7 cellular contexts compared by ENCODE assay signal in genomic region chr1:234610061-234610581, GRCh38. TPM values are rescaled to one million over a fixed set of nuclear protein-coding genes. Genes with fewer than 3 reads are reported as not detected.
A peak's percentile ranks its signal among the peaks of the same experiment; 100 is the strongest.
DNase-seq lines count a peak whose midpoint lies in the region; ATAC-seq, FAIRE-seq and TF ChIP-seq lines count a peak whose summit lies in the region.

Gene IRF2BP2, minus strand, starts transcription at chr1:234610178. Its CDS starts 684 bp downstream, at chr1:234609494.

- no peak for FAIRE-seq in H1 (lab: Jason Lieb, UNC)

- H2AFZ ChIP-seq in H1 (ENCODE audit: low read length): peak within 1 kb of the TSS; percentile 1; the same call in 1 of the 2 replicates
- no peak within 1 kb of the TSS for H2AFZ ChIP-seq in mesenchymal stem cell (ENCODE audit: low read depth, low read length)

- H2BK20ac ChIP-seq in H1 (ENCODE audit: low read length): no peak within 1 kb of the TSS

- peaks cover 3 to 28% (median 8%) of the 10 kb centered on the region in 4 experiments for H3K36me3 ChIP-seq in H1 (ENCODE audit: control insufficient read depth in 2 of 4, insufficient read depth in 4 of 4, low read length in 3 of 4)
- H3K36me3 ChIP-seq in mesenchymal stem cell (ENCODE audit: control insufficient read depth in 1 of 2, insufficient read depth in 2 of 2, low read depth in 1 of 2, low read length in 2 of 2): peaks cover 21 to 33% of the 10 kb centered on the region in 2 experiments

- POLR2A ChIA-PET in activated CD8-positive, alpha-beta memory T cell treated with anti-CD3 and anti-CD28 coated beads for 36 hours (lab: Charles Lee): interaction anchor here (0.6 to 5.6 kb wide), 11 partner anchors 9 to 405 kb away, joined by 3 to 65 read pairs (median 3); no protein-coding TSS in a partner anchor
- POLR2A ChIA-PET in H1 (lab: Charles Lee; ENCODE audit: partially characterized antibody): interaction anchor here (0.6 to 4.0 kb wide), 16 partner anchors 9 to 474 kb away, joined by 3 to 35 read pairs (median 4); no protein-coding TSS in a partner anchor

- TF ChIP-seq CTCF in H1 (IDR thresholded peaks at IDR 0.05; ENCODE audit: control extremely low read depth in 1 of 3, insufficient read depth in 1 of 3, low read depth in 1 of 3, low read length in 3 of 3): no peak

- peak within 1 kb of the TSS; percentile 90; the same call in 1 of the 2 replicates for H2BK12ac ChIP-seq in H1 (ENCODE audit: low read depth, low read length)
- H2BK12ac ChIP-seq in mesenchymal stem cell (ENCODE audit: low read length in 2 of 2): peak within 1 kb of the TSS; percentile 92 to 99

- CTCF ChIA-PET in activated CD8-positive, alpha-beta memory T cell treated with anti-CD3 and anti-CD28 coated beads for 36 hours (lab: Charles Lee): interaction anchor here (0.6 to 0.9 kb wide), 2 partner anchors 111 to 114 kb away, joined by 3 to 4 read pairs; no protein-coding TSS in a partner anchor
- CTCF ChIA-PET in H1 (lab: Charles Lee; ENCODE audit: partially characterized antibody): no interaction called here

- H3K56ac ChIP-seq in H1 (replicated peaks; ENCODE audit: insufficient read length, low read depth, low read length): peak within 1 kb of the TSS; percentile 82

- H3K27ac ChIP-seq in H1 (ENCODE audit: low read depth, low read length): peak within 1 kb of the TSS; percentile 89
- H3K27ac ChIP-seq in mesenchymal stem cell (ENCODE audit: low read length, poor library complexity, severe bottlenecking): peak within 1 kb of the TSS; percentile 100

- no peaks in the 10 kb centered on the region for H3K79me1 ChIP-seq in H1 (ENCODE audit: low read depth, low read length)
- H3K79me1 ChIP-seq in mesenchymal stem cell (replicated peaks; ENCODE audit: low read length, poor library complexity, severe bottlenecking): no peaks in the 10 kb centered on the region

- H2BK120ac ChIP-seq in H1 (replicated peaks; ENCODE audit: low read depth, low read length) (peak within 1 kb of the TSS; percentile 86), mesenchymal stem cell (ENCODE audit: low read depth, low read length) (peak within 1 kb of the TSS; percentile 99)

- H4K91ac ChIP-seq in H1 (replicated peaks; ENCODE audit: insufficient read length, low read length) (peak within 1 kb of the TSS; percentile 94), mesenchymal stem cell (ENCODE audit: low read length) (peak within 1 kb of the TSS; percentile 98)

- H3K4me1 ChIP-seq in H1 (replicated peaks in 1 of 4; ENCODE audit: control insufficient read depth in 3 of 4, insufficient read depth in 4 of 4, low read length in 3 of 4): peaks cover 14 to 33% (median 23%) of the 10 kb centered on the region in 4 experiments
- H3K4me1 ChIP-seq in mesenchymal stem cell (ENCODE audit: control insufficient read depth, insufficient read depth, low read depth, low read length): peaks cover 18% of the 10 kb centered on the region

- DNase-seq in NOMO-1 treated with DMSO at 0.1 percent for 48 hours (lab: John Stamatoyannopoulos, UW; ENCODE audit: unreplicated experiment): peak; percentile 75
- DNase-seq in H1 (ENCODE audit: low read depth in 1 of 2, low spot score in 2 of 2): peak in 1 of 2 experiments; percentile 75
- peak; percentile 84 for DNase-seq in mesenchymal stem cell
- peak; percentile 76 for DNase-seq in stimulated activated CD8-positive, alpha-beta memory T cell treated with anti-CD3 and anti-CD28 coated beads, Interleukin-12 subunit alpha, Interleukin-12 subunit beta, amount 100 ng/mL, for 4 hours (ENCODE audit: low read depth)

- WGBS in H1 (ENCODE audit: extremely low coverage in 1 of 2, insufficient coverage in 1 of 2, insufficient read length in 1 of 2, insufficient replicate concordance in 2 of 2, low coverage in 1 of 2, low lambda C conversion rate in 2 of 2, missing lambda C conversion rate in 1 of 2), 2 experiments: 2% methylated on average over 14 of the region's 60 CpGs; no CpG with 5 or more reads in 1 of the 2 experiments
- under 1% methylated on average over 57 of the region's 60 CpGs for WGBS in mesenchymal stem cell

- peaks cover 14% of the 10 kb centered on the region; the same call in 1 of the 2 replicates for H3K23me2 ChIP-seq in H1 (ENCODE audit: low read depth, low read length)

- ATAC-seq in GM18520 (IDR thresholded peaks at IDR 0.05; ENCODE audit: unreplicated experiment): peak; percentile 15
- peak; percentile 23 for ATAC-seq in HG03442 (IDR thresholded peaks at IDR 0.05; ENCODE audit: unreplicated experiment)

- peak within 1 kb of the TSS; percentile 94 for H4K5ac ChIP-seq in H1 (ENCODE audit: insufficient read length, low read depth, low read length)

- TF ChIP-seq EP300 in H1 (IDR thresholded peaks at IDR 0.05; ENCODE audit: borderline replicate concordance in 1 of 2, low read depth in 2 of 2, low read length in 2 of 2): no peak

- H2AK5ac ChIP-seq in H1 (ENCODE audit: low read depth, low read length): no peak within 1 kb of the TSS; the same call in 1 of the 2 replicates
- peak within 1 kb of the TSS; percentile 93 for H2AK5ac ChIP-seq in mesenchymal stem cell (ENCODE audit: low read length, severe bottlenecking)

- peak; percentile 47 to 51 for TF ChIP-seq POLR2A in H1 (IDR thresholded peaks at IDR 0.05; ENCODE audit: control extremely low read depth in 1 of 2, low read depth in 2 of 2, low read length in 2 of 2)

- H4K8ac ChIP-seq in H1 (ENCODE audit: extremely low read depth, insufficient read depth, low read length): peak within 1 kb of the TSS; percentile 76
- peak within 1 kb of the TSS; percentile 97 for H4K8ac ChIP-seq in mesenchymal stem cell (ENCODE audit: low read length)

- no peak within 1 kb of the TSS for H3K14ac ChIP-seq in H1 (ENCODE audit: insufficient read length)
- H3K14ac ChIP-seq in mesenchymal stem cell (ENCODE audit: low read length in 2 of 2): peak within 1 kb of the TSS; percentile 93 to 100

- H2BK5ac ChIP-seq in H1 (ENCODE audit: low read depth, low read length) (peak within 1 kb of the TSS; percentile 92), mesenchymal stem cell (ENCODE audit: low read depth, low read length, poor library complexity, severe bottlenecking) (peak within 1 kb of the TSS; percentile 99)

- H3K4me2 ChIP-seq in H1 (ENCODE audit: insufficient read depth in 1 of 2, low read depth in 2 of 2, low read length in 2 of 2) (peak within 1 kb of the TSS; percentile 92 to 94), mesenchymal stem cell (ENCODE audit: low read length, poor library complexity, severe bottlenecking) (peak within 1 kb of the TSS; percentile 95)

- H3K9ac ChIP-seq in H1 (replicated peaks in 1 of 4; ENCODE audit: extremely low read depth in 1 of 4, low read depth in 3 of 4, low read length in 3 of 4) (peak within 1 kb of the TSS; percentile 82 to 98 (median 85)), mesenchymal stem cell (ENCODE audit: low read length) (peak within 1 kb of the TSS; percentile 100)

- peak within 1 kb of the TSS; percentile 89 for H3K18ac ChIP-seq in H1 (ENCODE audit: extremely low read depth, low read length)
- H3K18ac ChIP-seq in mesenchymal stem cell (ENCODE audit: low read depth in 1 of 2, low read length in 2 of 2): peak within 1 kb of the TSS; percentile 99 to 100

- H3K23ac ChIP-seq in H1 (ENCODE audit: insufficient read length): no peak within 1 kb of the TSS
- H3K23ac ChIP-seq in mesenchymal stem cell (ENCODE audit: low read length in 2 of 2): peak within 1 kb of the TSS; percentile 49 to 98

- peak within 1 kb of the TSS; percentile 86 for H3K4ac ChIP-seq in H1 (replicated peaks; ENCODE audit: insufficient read length, low read depth, low read length)
- peak within 1 kb of the TSS; percentile 94 to 99 for H3K4ac ChIP-seq in mesenchymal stem cell (ENCODE audit: low read depth in 1 of 2, low read length in 2 of 2)

- H3K27me3 ChIP-seq in H1 (replicated peaks in 1 of 4; ENCODE audit: control insufficient read depth in 3 of 4, extremely low read depth in 1 of 4, insufficient read depth in 3 of 4, low read length in 3 of 4) (no peaks in the 10 kb centered on the region), mesenchymal stem cell (ENCODE audit: control insufficient read depth in 1 of 2, insufficient read depth in 1 of 2, low read length in 2 of 2) (no peaks in the 10 kb centered on the region)

- H3K9me3 ChIP-seq in H1 (ENCODE audit: insufficient read depth in 2 of 2, low read depth in 1 of 2, low read length in 1 of 2) (no peaks in the 10 kb centered on the region), mesenchymal stem cell (ENCODE audit: control insufficient read depth, low read length) (no peaks in the 10 kb centered on the region)

- H3K79me2 ChIP-seq in H1 (ENCODE audit: control insufficient read depth in 1 of 2, insufficient read depth in 2 of 2, low read length in 2 of 2): peaks cover 23 to 41% of the 10 kb centered on the region in 2 experiments

- peak within 1 kb of the TSS; percentile 74 to 98 (median 82) for H3K4me3 ChIP-seq in H1 (ENCODE audit: extremely low read depth in 1 of 4, insufficient read depth in 2 of 4, low read depth in 3 of 4, low read length in 4 of 4)
- peak within 1 kb of the TSS; percentile 88 to 95 for H3K4me3 ChIP-seq in mesenchymal stem cell (ENCODE audit: insufficient read depth in 1 of 2, low read depth in 1 of 2, low read length in 2 of 2)

- H2BK15ac ChIP-seq in H1 (ENCODE audit: low read length) (no peak within 1 kb of the TSS; the same call in 1 of the 2 replicates), mesenchymal stem cell (ENCODE audit: low read depth, poor library complexity, severe bottlenecking) (peak within 1 kb of the TSS; percentile 92)

- peaks cover 11 to 25% of the 10 kb centered on the region in 2 experiments for H4K20me1 ChIP-seq in H1 (replicated peaks in 1 of 2; ENCODE audit: control insufficient read depth in 1 of 2, insufficient read depth in 2 of 2, low read length in 2 of 2)

- no peak for TF ChIP-seq RAD21 in H1 (IDR thresholded peaks at IDR 0.05 in 1 of 2, conservative IDR thresholded peaks at IDR 0.05 in 1 of 2; ENCODE audit: low read depth in 2 of 2, low read length in 2 of 2)

RNA-seq across cellular contexts. Expression of gene IRF2BP2, which starts in this region (rescaled TPM):
- total RNA-seq in activated CD8-positive, alpha-beta memory T cell treated with anti-CD3 and anti-CD28 coated beads for 36 hours: 10 to 100 TPM; 87.4 to 90.5 TPM
- total RNA-seq in H1 (2021; fragmentation: NEBNext Ultra II Directional; extraction: Animal tissue kit (Norgen Biotek cat#: 25700)): 67.5 and 68.9 TPM in 2 replicates
- polyA plus RNA-seq in H1 (2011; rRNA removed): 24.9 and 36.0 TPM in 2 replicates
- polyA plus RNA-seq in H1 (2011; cell fraction: cytosol; rRNA removed): 14.9 TPM
- 108 TPM for polyA plus RNA-seq in H1 (2011; cell fraction: nucleus; rRNA removed)
- 22.9 to 44.8 TPM (median 38.6 TPM) in 4 replicates for polyA plus RNA-seq in H1 (2012, experiment 1 of 2)
- 26.3 TPM for polyA plus RNA-seq in H1 (2012, experiment 2 of 2)
- 31.8 TPM for polyA plus RNA-seq in H1 (2013, experiment 1 of 2)
- 31.3 TPM for polyA plus RNA-seq in H1 (2013, experiment 2 of 2)
- 22.1 and 38.7 TPM in 2 replicates for polyA minus RNA-seq in H1 (2011; rRNA and poly(A)+ RNA removed)
- 41.8 TPM for polyA minus RNA-seq in H1 (2011; cell fraction: cytosol; rRNA and poly(A)+ RNA removed)
- 37.3 TPM for polyA minus RNA-seq in H1 (2011; cell fraction: nucleus; rRNA and poly(A)+ RNA removed)
- 98.6 TPM for polyA plus RNA-seq in mesenchymal stem cell (2013, experiment 1 of 2)
- 94.7 TPM for polyA plus RNA-seq in mesenchymal stem cell (2013, experiment 2 of 2)
